38 cellular contexts compared by ENCODE assay signal in genomic region chrY:19006234-19006633, GRCh38.
"Had no signal": no experiment of that assay in that cellular context is flagged by ENCODE, and none has a peak within 500 bp of the region (broad histone marks: within the 10 kb centered on the region; RNA-seq: fewer than 3 reads in every experiment).

No MANE protein-coding gene starts in this region.

- H3K27me3 ChIP-seq: adrenal gland, ascending aorta, breast epithelium, cardiac muscle cell, dorsolateral prefrontal cortex, heart left ventricle had no signal

- H3K4me1 Mint-ChIP-seq: activated CD4-positive, alpha-beta T cell treated with anti-CD3 and anti-CD28 coated beads for 36 hours; activated CD4-positive, alpha-beta T cell treated with anti-CD3 and anti-CD28 coated beads, Interleukin-2, amount 10 ng/mL, durations not matched to agents 24 days and 14 days; activated CD8-positive, alpha-beta memory T cell treated with anti-CD3 and anti-CD28 coated beads, Interleukin-2, amount 10 ng/mL, durations not matched to agents 7 days and 5 days; brain; endodermal cell; T-helper 17 cell had no signal

- H3K27me3 Mint-ChIP-seq: activated CD4-positive, alpha-beta memory T cell treated with anti-CD3 and anti-CD28 coated beads for 36 hours; activated CD4-positive, alpha-beta T cell treated with anti-CD3 and anti-CD28 coated beads for 36 hours; activated CD4-positive, alpha-beta T cell treated with anti-CD3 and anti-CD28 coated beads, Interleukin-2, amount 10 ng/mL, durations not matched to agents 24 days and 14 days; activated CD8-positive, alpha-beta memory T cell treated with anti-CD3 and anti-CD28 coated beads, Interleukin-2, amount 10 ng/mL, durations not matched to agents 7 days and 5 days; activated naive CD4-positive, alpha-beta T cell treated with anti-CD3 and anti-CD28 coated beads, Interleukin-2, amount 50 U/mL, for 24 hours; activated naive CD8-positive, alpha-beta T cell treated with anti-CD3 and anti-CD28 coated beads for 36 hours; activated naive CD8-positive, alpha-beta T cell treated with anti-CD3 and anti-CD28 coated beads, Interleukin-2, amount 50 U/mL, for 24 hours; brain; dendritic cell treated with granulocyte-macrophage colony-stimulating factor and Interleukin-4, amounts not matched to agents 40 ng/mL and 50 ng/mL, for 4 days; T-helper 17 cell had no signal

- H3K9me3 ChIP-seq: adrenal gland, ascending aorta, breast epithelium, heart left ventricle had no signal

- H3K4me1 ChIP-seq: adrenal gland, ascending aorta, breast epithelium had no signal

- H3K4me3 ChIP-seq: adrenal gland, ascending aorta, breast epithelium, cardiac muscle cell, coronary artery, dorsolateral prefrontal cortex, heart left ventricle had no signal

- H3K4me3 Mint-ChIP-seq: activated CD4-positive, alpha-beta memory T cell treated with anti-CD3 and anti-CD28 coated beads for 36 hours; activated CD4-positive, alpha-beta T cell treated with anti-CD3 and anti-CD28 coated beads for 36 hours; activated CD4-positive, alpha-beta T cell treated with anti-CD3 and anti-CD28 coated beads, Interleukin-2, amount 10 ng/mL, durations not matched to agents 24 days and 14 days; activated CD8-positive, alpha-beta memory T cell treated with anti-CD3 and anti-CD28 coated beads, Interleukin-2, amount 10 ng/mL, durations not matched to agents 7 days and 5 days; activated CD8-positive, alpha-beta T cell treated with anti-CD3 and anti-CD28 coated beads, Interleukin-2, amount 10 ng/mL, durations not matched to agents 7 days and 5 days; activated naive CD4-positive, alpha-beta T cell treated with anti-CD3 and anti-CD28 coated beads for 36 hours; activated naive CD8-positive, alpha-beta T cell treated with anti-CD3 and anti-CD28 coated beads for 36 hours; activated naive CD8-positive, alpha-beta T cell treated with anti-CD3 and anti-CD28 coated beads, Interleukin-2, amount 50 U/mL, for 24 hours; activated T-helper 1 cell treated with anti-CD3 and anti-CD28 coated beads, Interleukin-12 subunit alpha, Interleukin-12 subunit beta, Interleukin-2, Interleukin-4 antibody, amounts not matched to agents 30 ng/mL and 10 ng/mL and 1 ng/mL, durations not matched to agents 14 hours and 24 hours and 36 hours; brain; dendritic cell treated with granulocyte-macrophage colony-stimulating factor and Interleukin-4, amounts not matched to agents 40 ng/mL and 50 ng/mL, for 4 days; endodermal cell; T-helper 17 cell; T-helper 2 cell treated with Interferon-gamma antibody and Interleukin-4, amounts not matched to agents 5 μg/mL and 100 μg/mL, for 36 hours had no signal

- H3K27ac ChIP-seq: adrenal gland, ascending aorta, breast epithelium, cardiac muscle cell, coronary artery, dorsolateral prefrontal cortex, heart left ventricle, WERI-Rb-1 had no signal

- H3K36me3 Mint-ChIP-seq: activated CD4-positive, alpha-beta memory T cell treated with anti-CD3 and anti-CD28 coated beads for 36 hours; activated CD8-positive, alpha-beta memory T cell treated with anti-CD3 and anti-CD28 coated beads, Interleukin-2, amount 10 ng/mL, durations not matched to agents 7 days and 5 days; activated naive CD4-positive, alpha-beta T cell treated with anti-CD3 and anti-CD28 coated beads, Interleukin-2, amount 50 U/mL, for 24 hours; brain had no signal

- H3K27ac Mint-ChIP-seq: activated CD4-positive, alpha-beta memory T cell treated with anti-CD3 and anti-CD28 coated beads for 36 hours; activated CD4-positive, alpha-beta T cell treated with anti-CD3 and anti-CD28 coated beads for 36 hours; activated CD4-positive, alpha-beta T cell treated with anti-CD3 and anti-CD28 coated beads, Interleukin-2, amount 10 ng/mL, durations not matched to agents 24 days and 14 days; activated CD8-positive, alpha-beta memory T cell treated with anti-CD3 and anti-CD28 coated beads, Interleukin-2, amount 10 ng/mL, durations not matched to agents 7 days and 5 days; activated CD8-positive, alpha-beta T cell treated with anti-CD3 and anti-CD28 coated beads, Interleukin-2, amount 10 ng/mL, durations not matched to agents 7 days and 5 days; activated naive CD4-positive, alpha-beta T cell treated with anti-CD3 and anti-CD28 coated beads for 36 hours; activated naive CD4-positive, alpha-beta T cell treated with anti-CD3 and anti-CD28 coated beads, Interleukin-2, amount 50 U/mL, for 24 hours; activated naive CD8-positive, alpha-beta T cell treated with anti-CD3 and anti-CD28 coated beads for 36 hours; activated naive CD8-positive, alpha-beta T cell treated with anti-CD3 and anti-CD28 coated beads, Interleukin-2, amount 50 U/mL, for 24 hours; activated T-helper 1 cell treated with anti-CD3 and anti-CD28 coated beads, Interleukin-12 subunit alpha, Interleukin-12 subunit beta, Interleukin-2, Interleukin-4 antibody, amounts not matched to agents 30 ng/mL and 10 ng/mL and 1 ng/mL, durations not matched to agents 14 hours and 24 hours and 36 hours; activated T-helper 2 cell treated with anti-CD3 and anti-CD28 coated beads, Interferon-gamma antibody, Interleukin-2, Interleukin-4, amounts not matched to agents 10 μg/mL and 5 μg/mL and 100 μg/mL, durations not matched to agents 14 hours and 24 hours and 36 hours; brain; dendritic cell treated with granulocyte-macrophage colony-stimulating factor and Interleukin-4, amounts not matched to agents 40 ng/mL and 50 ng/mL, for 4 days; endodermal cell; T-helper 17 cell; T-helper 2 cell treated with Interferon-gamma antibody and Interleukin-4, amounts not matched to agents 5 μg/mL and 100 μg/mL, for 36 hours had no signal

- ATAC-seq: activated CD4-positive, alpha-beta T cell treated with anti-CD3 and anti-CD28 coated beads for 36 hours; activated CD8-positive, alpha-beta memory T cell treated with anti-CD3 and anti-CD28 coated beads, Interleukin-2, amount 10 ng/mL, durations not matched to agents 7 days and 5 days; activated CD8-positive, alpha-beta T cell treated with anti-CD3 and anti-CD28 coated beads, Interleukin-2, amount 10 ng/mL, durations not matched to agents 7 days and 5 days; activated naive CD8-positive, alpha-beta T cell treated with anti-CD3 and anti-CD28 coated beads, Interleukin-2, amount 50 U/mL, for 24 hours; esophagus mucosa; heart left ventricle; T-helper 17 cell had no signal

- H3K36me3 ChIP-seq: adrenal gland, ascending aorta, breast epithelium, cardiac muscle cell, heart left ventricle, WERI-Rb-1 had no signal

- DNase-seq: activated CD4-positive, alpha-beta memory T cell treated with anti-CD3 and anti-CD28 coated beads for 36 hours; activated CD4-positive, alpha-beta T cell treated with anti-CD3 and anti-CD28 coated beads for 36 hours; activated CD4-positive, alpha-beta T cell treated with anti-CD3 and anti-CD28 coated beads, Interleukin-2, amount 10 ng/mL, durations not matched to agents 24 days and 14 days; activated CD4-positive, CD25-positive, alpha-beta regulatory T cell; activated CD4-positive, CD25-positive, alpha-beta regulatory T cell treated with anti-CD3 and anti-CD28 coated beads, Interleukin-2, amount 50 U/mL, for 72 hours; activated CD8-positive, alpha-beta memory T cell treated with anti-CD3 and anti-CD28 coated beads, Interleukin-2, amount 10 ng/mL, durations not matched to agents 7 days and 5 days; activated CD8-positive, alpha-beta memory T cell treated with anti-CD3 and anti-CD28 coated beads, Interleukin-2, amount 50 U/mL, for 4 hours; activated CD8-positive, alpha-beta T cell treated with anti-CD3 and anti-CD28 coated beads, Interleukin-2, amount 10 ng/mL, durations not matched to agents 7 days and 5 days; activated effector memory CD4-positive, alpha-beta T cell treated with anti-CD3 and anti-CD28 coated beads, Interleukin-2, amount 50 U/mL, for 16 hours; activated naive CD4-positive, alpha-beta T cell treated with anti-CD3 and anti-CD28 coated beads for 36 hours; activated naive CD8-positive, alpha-beta T cell treated with anti-CD3 and anti-CD28 coated beads for 36 hours; activated naive CD8-positive, alpha-beta T cell treated with anti-CD3 and anti-CD28 coated beads, Interleukin-2, amount 50 U/mL, for 24 hours; activated T-cell treated with anti-CD3 and anti-CD28 coated beads, Interleukin-2, amount 50 U/mL, for 1 hour; activated T-cell treated with anti-CD3 and anti-CD28 coated beads, Interleukin-2, amount 50 U/mL, for 48 hours; adrenal gland; amygdala; central memory CD4-positive, alpha-beta T cell; dorsolateral prefrontal cortex; effector memory CD4-positive, alpha-beta T cell; endodermal cell; foreskin fibroblast; glutamatergic neuron; heart left ventricle; T-helper 1 cell; T-helper 17 cell; T1000; WERI-Rb-1 had no signal

- H3K9me3 Mint-ChIP-seq: activated CD4-positive, alpha-beta memory T cell treated with anti-CD3 and anti-CD28 coated beads for 36 hours; activated CD4-positive, alpha-beta T cell treated with anti-CD3 and anti-CD28 coated beads, Interleukin-2, amount 10 ng/mL, durations not matched to agents 24 days and 14 days; activated naive CD4-positive, alpha-beta T cell treated with anti-CD3 and anti-CD28 coated beads, Interleukin-2, amount 50 U/mL, for 24 hours; activated naive CD8-positive, alpha-beta T cell treated with anti-CD3 and anti-CD28 coated beads, Interleukin-2, amount 50 U/mL, for 24 hours; dendritic cell treated with granulocyte-macrophage colony-stimulating factor and Interleukin-4, amounts not matched to agents 40 ng/mL and 50 ng/mL, for 4 days; endodermal cell had no signal
